ENCODE assay signal across 2 cellular contexts in genomic region chr17:77839324-77840155, GRCh38.
TF ChIP-seq lines count a peak whose summit lies in the region.

No MANE protein-coding gene starts in this region.

TF ChIP-seq in HepG2, 621 proteins besides CTCF, POLR2A, EP300 and RAD21:
- TF ChIP-seq ZBTB40 (IDR thresholded peaks at IDR 0.05) (no peak), ZBTB40 (CRISPR knock-in tag; IDR thresholded peaks at IDR 0.05) (peak; percentile 91), NFE2L2 (IDR thresholded peaks at IDR 0.05; ENCODE audit: low read length) (no peak)

TF ChIP-seq in SK-N-SH, 30 proteins besides CTCF, POLR2A, EP300 and RAD21 (continued from another document):
- TF ChIP-seq IRF3 (IDR thresholded peaks at IDR 0.05; ENCODE audit: low read depth, low read length), result no peak
- no peak for TF ChIP-seq MAX (IDR thresholded peaks at IDR 0.05; ENCODE audit: low read depth)
- no peak for TF ChIP-seq SMC3 (IDR thresholded peaks at IDR 0.05; ENCODE audit: low read depth, low read length)
- TF ChIP-seq NFIC (IDR thresholded peaks at IDR 0.05; ENCODE audit: borderline replicate concordance), result no peak
- no peak for TF ChIP-seq USF1 (IDR thresholded peaks at IDR 0.05; ENCODE audit: borderline replicate concordance, low read depth)
- no peak for TF ChIP-seq GATA2 (CRISPR knock-in tag; IDR thresholded peaks at IDR 0.05)
- no peak for TF ChIP-seq FOXM1 (IDR thresholded peaks at IDR 0.05; ENCODE audit: low read depth)
- TF ChIP-seq JUND (IDR thresholded peaks at IDR 0.05), result no peak
- TF ChIP-seq TAF1 (IDR thresholded peaks at IDR 0.05; ENCODE audit: borderline replicate concordance, low read depth, low read length), result no peak
